ENCODE assay signal across 27 cellular contexts in genomic region chr3:77072232-77072631, GRCh38. TPM values are rescaled to one million over a fixed set of nuclear protein-coding genes. Genes with fewer than 3 reads are reported as not detected.
"Had no signal": no experiment of that assay in that cellular context is flagged by ENCODE, and none has a peak within 500 bp of the region (broad histone marks: within the 10 kb centered on the region; RNA-seq: fewer than 3 reads in every experiment).

No MANE protein-coding gene starts in this region.

- H3K27me3 Mint-ChIP-seq: naive thymus-derived CD8-positive, alpha-beta T cell; stimulated activated naive CD8-positive, alpha-beta T cell treated with anti-CD3 and anti-CD28 coated beads, Interleukin-15, Interleukin-2, amounts not matched to agents 100 ng/mL and 50 ng/mL, for 24 hours had no signal

- ATAC-seq: left colon; left lung; lower lobe of right lung; naive thymus-derived CD8-positive, alpha-beta T cell; right cardiac atrium; sciatic nerve; stimulated activated effector memory CD8-positive, alpha-beta T cell treated with anti-CD3 and anti-CD28 coated beads, Interleukin-12 subunit alpha, Interleukin-12 subunit beta, amount 100 ng/mL, for 72 hours had no signal

- H3K27ac ChIP-seq: left lung, lower lobe of right lung, ovary, prostate gland, skin epidermis, suprapubic skin, thoracic aorta, tibial artery, uterus had no signal

- FAIRE-seq: kidney had no signal

- H3K4me3 Mint-ChIP-seq: immature natural killer cell; naive thymus-derived CD8-positive, alpha-beta T cell; stimulated activated effector memory CD8-positive, alpha-beta T cell treated with anti-CD3 and anti-CD28 coated beads, Interleukin-12 subunit alpha, Interleukin-12 subunit beta, amount 100 ng/mL, for 72 hours; stimulated activated naive CD8-positive, alpha-beta T cell treated with anti-CD3 and anti-CD28 coated beads, Interleukin-15, Interleukin-2, amounts not matched to agents 100 ng/mL and 50 ng/mL, for 24 hours had no signal

- H3K27ac Mint-ChIP-seq: immature natural killer cell; naive thymus-derived CD8-positive, alpha-beta T cell; stimulated activated effector memory CD8-positive, alpha-beta T cell treated with anti-CD3 and anti-CD28 coated beads, Interleukin-12 subunit alpha, Interleukin-12 subunit beta, amount 100 ng/mL, for 72 hours; stimulated activated naive CD8-positive, alpha-beta T cell treated with anti-CD3 and anti-CD28 coated beads, Interleukin-15, Interleukin-2, amounts not matched to agents 100 ng/mL and 50 ng/mL, for 24 hours had no signal

- H3K27me3 ChIP-seq: left lung, ovary, suprapubic skin, tibial artery, uterus had no signal

- DNase-seq: hypothalamus; immature natural killer cell; left colon; left lung; lower lobe of right lung; mammary epithelial cell; mesenchymal stem cell; naive thymus-derived CD8-positive, alpha-beta T cell; ovary; retina; right cardiac atrium; stimulated activated CD4-positive, alpha-beta T cell treated with anti-CD3 and anti-CD28 coated beads, Interleukin-12 subunit alpha, Interleukin-12 subunit beta, amount 100 ng/mL, for 4 hours; stimulated activated CD4-positive, alpha-beta T cell treated with anti-CD3 and anti-CD28 coated beads, Interleukin-15, amount 100 ng/mL, for 24 hours; stimulated activated CD4-positive, alpha-beta T cell treated with anti-CD3 and anti-CD28 coated beads, Interleukin-2, amount 100 ng/mL, for 24 hours; stimulated activated CD4-positive, alpha-beta T cell treated with anti-CD3 and anti-CD28 coated beads, Interleukin-4, amount 100 ng/mL, for 1 hour; stimulated activated naive CD4-positive, alpha-beta T cell; tibial artery; trophoblast cell; uterus had no signal

- H3K4me3 ChIP-seq: left lung, lower lobe of right lung, ovary, prostate gland, skin epidermis, suprapubic skin, thoracic aorta, tibial artery, uterus had no signal

- H3K4me1 ChIP-seq: left lung, lower lobe of right lung, prostate gland, suprapubic skin, tibial artery, uterus had no signal

- H3K4me1 Mint-ChIP-seq: immature natural killer cell; naive thymus-derived CD8-positive, alpha-beta T cell; stimulated activated effector memory CD8-positive, alpha-beta T cell treated with anti-CD3 and anti-CD28 coated beads, Interleukin-12 subunit alpha, Interleukin-12 subunit beta, amount 100 ng/mL, for 72 hours had no signal

- H3K36me3 ChIP-seq: left lung, lower lobe of right lung, ovary, prostate gland, suprapubic skin, thoracic aorta, tibial artery, uterus had no signal

- H3K9me3 ChIP-seq: left lung, lower lobe of right lung, ovary, prostate gland, suprapubic skin, thoracic aorta, tibial artery, uterus had no signal

- H3K36me3 Mint-ChIP-seq: immature natural killer cell; naive thymus-derived CD8-positive, alpha-beta T cell; stimulated activated effector memory CD8-positive, alpha-beta T cell treated with anti-CD3 and anti-CD28 coated beads, Interleukin-12 subunit alpha, Interleukin-12 subunit beta, amount 100 ng/mL, for 72 hours had no signal

RNA-seq across cellular contexts. Expression of gene ROBO2, which starts 32.3 kb away (rescaled TPM):
- total RNA-seq: naive thymus-derived CD8-positive, alpha-beta T cell had no signal
- polyA plus RNA-seq: immature natural killer cell; mammary epithelial cell; naive thymus-derived CD8-positive, alpha-beta T cell had no signal
